ENCODE assay signal across 31 cellular contexts in the genomic region with DNA sequence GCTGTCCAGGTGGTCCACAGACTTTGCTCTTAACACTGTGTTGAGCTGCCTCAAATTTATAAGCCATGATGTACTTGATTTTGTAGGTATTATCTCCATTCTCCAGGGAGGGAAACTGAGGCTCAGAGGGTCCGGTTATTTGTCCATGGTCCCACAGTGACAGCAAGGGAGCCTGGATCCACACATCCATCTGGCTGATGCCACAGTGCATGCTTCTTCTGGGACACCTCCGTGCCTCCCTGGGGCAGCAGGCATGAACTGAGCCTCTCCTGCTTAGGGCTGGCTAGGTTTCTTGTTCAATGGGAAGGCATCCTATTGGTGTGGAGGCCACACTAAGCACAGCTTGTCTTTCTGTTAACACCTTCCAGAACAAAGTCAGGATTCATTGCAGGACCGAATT.
"Had no signal": no experiment of that assay in that cellular context is flagged by ENCODE, and none has a peak within 500 bp of the region (broad histone marks: within the 10 kb centered on the region; RNA-seq: fewer than 3 reads in every experiment).

No MANE protein-coding gene starts in this region.

- H3K4me1 ChIP-seq: esophagus muscularis mucosa, foreskin keratinocyte, gastroesophageal sphincter, heart right ventricle, parathyroid adenoma, testis, tibial nerve, upper lobe of right lung, vagina had no signal

- H3K27ac ChIP-seq: dorsolateral prefrontal cortex, esophagus muscularis mucosa, foreskin keratinocyte, gastroesophageal sphincter, heart right ventricle, neutrophil, parathyroid adenoma, testis, tibial nerve, upper lobe of right lung, vagina had no signal

- H3K9me3 Mint-ChIP-seq: natural killer cell treated with Interleukin-12 subunit alpha and Interleukin-12 subunit beta and Interleukin-15 and Interleukin-18, amount 100 ng/mL, for 72 hours had no signal

- H3K36me3 Mint-ChIP-seq: memory B cell; mesothelial cell of epicardium; naive B cell; natural killer cell treated with Interleukin-12 subunit alpha and Interleukin-12 subunit beta and Interleukin-15 and Interleukin-18, amount 100 ng/mL, for 72 hours; stimulated activated memory B cell treated with anti-CD40 and anti-IgM and Interleukin-4, amounts not matched to agents 10 μg/mL and 1 μg/mL and 100 μg/mL, for 72 hours had no signal

- H3K9me3 ChIP-seq: esophagus muscularis mucosa, gastroesophageal sphincter, heart right ventricle, mucosa of descending colon, neutrophil, testis, tibial nerve, upper lobe of right lung, vagina had no signal

- H3K4me1 Mint-ChIP-seq: memory B cell; mesothelial cell of epicardium; naive B cell; neural crest cell; stimulated activated memory B cell treated with anti-CD40 and anti-IgM and Interleukin-4, amounts not matched to agents 10 μg/mL and 1 μg/mL and 100 μg/mL, for 72 hours had no signal

- H3K27me3 Mint-ChIP-seq: stimulated activated memory B cell treated with anti-CD40 and anti-IgM and Interleukin-4, amounts not matched to agents 10 μg/mL and 1 μg/mL and 100 μg/mL, for 72 hours had no signal

- H3K4me3 Mint-ChIP-seq: memory B cell; mesothelial cell of epicardium; natural killer cell treated with Interleukin-12 subunit alpha and Interleukin-12 subunit beta and Interleukin-15 and Interleukin-18, amount 100 ng/mL, for 72 hours; neural crest cell; stimulated activated memory B cell treated with anti-CD40 and anti-IgM and Interleukin-4, amounts not matched to agents 10 μg/mL and 1 μg/mL and 100 μg/mL, for 72 hours had no signal

- H3K36me3 ChIP-seq: esophagus muscularis mucosa, gastroesophageal sphincter, heart right ventricle, neutrophil, tibial nerve, upper lobe of right lung, vagina had no signal

- H3K4me3 ChIP-seq: dorsolateral prefrontal cortex, esophagus muscularis mucosa, gastroesophageal sphincter, heart right ventricle, lung, mucosa of descending colon, smooth muscle cell, testis, tibial nerve, upper lobe of right lung, vagina had no signal

- H3K9ac ChIP-seq: parathyroid adenoma had no signal

- H3K27ac Mint-ChIP-seq: memory B cell; mesothelial cell of epicardium; naive B cell; natural killer cell treated with Interleukin-12 subunit alpha and Interleukin-12 subunit beta and Interleukin-15 and Interleukin-18, amount 100 ng/mL, for 72 hours; progenitor cell of endocrine pancreas; stimulated activated memory B cell treated with anti-CD40 and anti-IgM and Interleukin-4, amounts not matched to agents 10 μg/mL and 1 μg/mL and 100 μg/mL, for 72 hours had no signal

- DNase-seq: cerebellar nuclear complex; dorsolateral prefrontal cortex; effector CD8-positive, alpha-beta T cell; foreskin keratinocyte; heart right ventricle; hippocampal formation; mucosa of descending colon; naive B cell; stimulated activated CD4-positive, alpha-beta T cell treated with anti-CD3 and anti-CD28 coated beads, Interleukin-12 subunit alpha, Interleukin-12 subunit beta, amount 100 ng/mL, for 4 hours; stimulated activated CD4-positive, alpha-beta T cell treated with anti-CD3 and anti-CD28 coated beads, Interleukin-1b, Interleukin-23, amount 100 ng/mL, for 48 hours; stimulated activated CD4-positive, alpha-beta T cell treated with anti-CD3 and anti-CD28 coated beads, Interleukin-4, amount 100 ng/mL, for 24 hours; stimulated activated naive CD8-positive, alpha-beta T cell treated with anti-CD3 and anti-CD28 coated beads, Interleukin-15, Interleukin-2, amounts not matched to agents 100 U/mL and 50 U/mL, for 24 hours; substantia nigra; testis; upper lobe of right lung had no signal

- ATAC-seq: foreskin keratinocyte; gastroesophageal sphincter; heart right ventricle; left lobe of liver; mucosa of descending colon; natural killer cell treated with Interleukin-12 subunit alpha and Interleukin-12 subunit beta and Interleukin-15 and Interleukin-18, amount 100 ng/mL, for 72 hours; sciatic nerve; stimulated activated memory B cell treated with anti-CD40 and anti-IgM and Interleukin-4, amounts not matched to agents 10 μg/mL and 1 μg/mL and 100 μg/mL, for 72 hours; stimulated activated naive CD8-positive, alpha-beta T cell treated with anti-CD3 and anti-CD28 coated beads, Interleukin-15, Interleukin-2, amounts not matched to agents 100 U/mL and 50 U/mL, for 24 hours; upper lobe of right lung had no signal

- H3K27me3 ChIP-seq: foreskin keratinocyte, neutrophil, testis, tibial nerve, upper lobe of right lung, vagina had no signal
